19 cellular contexts compared by ENCODE assay signal in the genomic region with DNA sequence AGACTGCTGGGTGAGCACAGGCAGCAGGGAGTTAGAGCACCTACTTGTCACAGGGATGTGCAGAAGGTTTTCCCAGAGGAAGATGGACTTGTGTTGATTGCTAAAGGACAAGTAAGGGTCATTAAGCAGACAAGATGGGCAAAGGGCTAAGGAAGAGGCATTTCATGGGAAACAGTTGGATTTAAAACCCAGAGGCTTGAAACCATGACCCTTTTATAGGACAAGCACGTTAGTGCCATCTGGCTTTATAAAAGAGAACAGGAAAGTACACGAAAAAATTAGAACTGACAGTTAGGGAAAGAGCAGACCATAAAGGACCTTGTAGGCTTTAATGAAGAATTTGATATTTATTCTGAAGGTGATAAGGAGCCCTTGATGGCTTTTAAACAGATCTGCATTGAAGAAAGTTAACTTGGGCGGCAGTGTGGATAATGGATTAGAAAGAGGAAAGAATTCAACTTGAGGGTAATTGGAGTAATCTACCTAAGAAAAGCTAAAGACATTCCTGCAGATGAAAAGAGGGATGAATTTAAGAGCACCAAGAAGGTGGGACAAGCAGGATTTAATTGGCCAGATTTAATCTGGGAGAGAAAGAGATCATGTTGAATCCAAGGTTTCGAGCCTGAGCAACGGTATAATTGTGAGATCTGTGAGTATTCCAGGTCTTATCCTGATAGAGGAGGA.
DNase-seq lines count a peak whose midpoint lies in the region; ATAC-seq, FAIRE-seq and TF ChIP-seq lines count a peak whose summit lies in the region.
"Had no signal": no experiment of that assay in that cellular context is flagged by ENCODE, and none has a peak within 500 bp of the region (broad histone marks: within the 10 kb centered on the region; RNA-seq: fewer than 3 reads in every experiment).

No MANE protein-coding gene starts in this region.

- TF ChIP-seq CTCF in GM12878 (IDR thresholded peaks at IDR 0.05 in 2 of 3, conservative IDR thresholded peaks at IDR 0.05 in 1 of 3; ENCODE audit: control insufficient read depth in 2 of 3, extremely low read depth in 1 of 3, insufficient read depth in 1 of 3, low read depth in 3 of 3, low read length in 3 of 3) = peak in 2 of 3 experiments; percentile 10 to 30; a peak in 1 of 6 replicates
- peak; percentile 30 for TF ChIP-seq CTCF in osteoblast (IDR thresholded peaks at IDR 0.05; ENCODE audit: extremely low read depth, low read depth, low read length)

- H3K9me3 ChIP-seq in GM12878 (replicated peaks; ENCODE audit: control insufficient read depth, insufficient read depth, low read length) (no peaks in the 10 kb centered on the region), osteoblast (ENCODE audit: low read depth, low read length) (no peaks in the 10 kb centered on the region)
- H3K9me3 ChIP-seq in CD8-positive, alpha-beta memory T cell (ENCODE audit: low read length) = no peaks in the 10 kb centered on the region
- H3K9me3 ChIP-seq: thyroid gland had no signal

- peaks cover 4% of the 10 kb centered on the region; the same call in 1 of the 2 replicates for H3K4me1 ChIP-seq in GM12878 (ENCODE audit: control insufficient read depth, insufficient read depth, low read length)
- peaks cover 20% of the 10 kb centered on the region for H3K4me1 ChIP-seq in osteoblast (ENCODE audit: insufficient read depth, low read length)
- no peaks in the 10 kb centered on the region for H3K4me1 ChIP-seq in CD8-positive, alpha-beta memory T cell (ENCODE audit: insufficient read depth, low read length)
- H3K4me1 ChIP-seq: thyroid gland had no signal

- ATAC-seq in GM12878 = no peak
- ATAC-seq in esophagus mucosa = no peak
- ATAC-seq: activated naive CD4-positive, alpha-beta T cell treated with anti-CD3 and anti-CD28 coated beads, Interleukin-2, amount 50 U/mL, for 72 hours had no signal

- H3K4me3 Mint-ChIP-seq in CD8-positive, alpha-beta memory T cell = no peak overlapping the region
- H3K4me3 Mint-ChIP-seq: IgD-negative memory B cell, memory B cell had no signal

- peak; percentile 20 for DNase-seq in NCI-H748 (lab: John Stamatoyannopoulos, UW; ENCODE audit: unreplicated experiment)
- DNase-seq in NCI-H748 treated with DMSO at 0.1 percent for 48 hours (lab: John Stamatoyannopoulos, UW) = no peak
- DNase-seq in HT-29 (ENCODE audit: low spot score) = peak; percentile 16
- DNase-seq in GM12878 (ENCODE audit: low read depth, low spot score) = no peak
- DNase-seq in osteoblast (ENCODE audit: insufficient read length, low spot score, missing footprints) = no peak
- DNase-seq in CD8-positive, alpha-beta memory T cell = no peak
- DNase-seq in NCI-H187 (lab: John Stamatoyannopoulos, UW) = no peak
- DNase-seq: activated CD4-positive, CD25-positive, alpha-beta regulatory T cell; activated CD8-positive, alpha-beta memory T cell treated with anti-CD3 and anti-CD28 coated beads, Interleukin-2, amount 50 U/mL, for 48 hours; central memory CD4-positive, alpha-beta T cell; NCI-H1436 treated with DMSO at 0.1 percent for 48 hours; NK-92 treated with Interleukin-12 subunit alpha and Interleukin-12 subunit beta, amount 100 ng/mL, for 24 hours; occipital lobe; SW 1271; thyroid gland had no signal

- H3K27me3 ChIP-seq in GM12878 (replicated peaks in 1 of 2; ENCODE audit: control insufficient read depth in 2 of 2, insufficient read depth in 2 of 2, low read length in 1 of 2) = no peaks in the 10 kb centered on the region
- H3K27me3 ChIP-seq in osteoblast (ENCODE audit: insufficient read depth, low read length) = no peaks in the 10 kb centered on the region
- H3K27me3 ChIP-seq in CD8-positive, alpha-beta memory T cell (ENCODE audit: insufficient read depth, low read length, poor library complexity, severe bottlenecking) = no peaks in the 10 kb centered on the region
- H3K27me3 ChIP-seq: thyroid gland had no signal

- H2AFZ ChIP-seq in GM12878 (ENCODE audit: control insufficient read depth, low read depth, low read length) (no peak overlapping the region), osteoblast (ENCODE audit: low read length) (no peak overlapping the region)

- H3K79me2 ChIP-seq in GM12878 (ENCODE audit: control insufficient read depth, insufficient read depth, low read length) = no peaks in the 10 kb centered on the region
- H3K79me2 ChIP-seq in osteoblast (ENCODE audit: insufficient read depth, low read length) = no peaks in the 10 kb centered on the region

- POLR2A ChIA-PET in GM12878 (lab: Charles Lee) = no interaction called here
- POLR2A ChIA-PET in CD8-positive, alpha-beta memory T cell (lab: Charles Lee) = no interaction called here

- H3K9ac ChIP-seq in GM12878 (ENCODE audit: control insufficient read depth, insufficient read depth, low read length) = no peak overlapping the region

- TF ChIP-seq RAD21 in GM12878 (IDR thresholded peaks at IDR 0.05; ENCODE audit: insufficient read depth, low read depth, low read length) = peak; percentile 48; the same call in 1 of the 2 replicates

- intact Hi-C loops in GM12878 (cut with micrococcal nuclease; ENCODE audit: unreplicated experiment) = no loop called here

- no peak overlapping the region for H3K27ac Mint-ChIP-seq in CD8-positive, alpha-beta memory T cell
- H3K27ac Mint-ChIP-seq: activated naive CD4-positive, alpha-beta T cell treated with anti-CD3 and anti-CD28 coated beads, Interleukin-2, amount 50 U/mL, for 72 hours; IgD-negative memory B cell; memory B cell had no signal

- SMC1A ChIA-PET in GM12878 (lab: Charles Lee; ENCODE audit: uncharacterized antibody, unreplicated experiment) = interaction anchor here (1.0 kb wide), 1 partner anchor 101 kb away, joined by 3 read pairs; no protein-coding TSS in a partner anchor

- H3K27me3 Mint-ChIP-seq in CD8-positive, alpha-beta memory T cell = no peaks in the 10 kb centered on the region
- H3K27me3 Mint-ChIP-seq: IgD-negative memory B cell had no signal

- H3K36me3 ChIP-seq in GM12878 (ENCODE audit: control insufficient read depth in 2 of 2, insufficient read depth in 2 of 2, low read length in 1 of 2) = no peaks in the 10 kb centered on the region
- H3K36me3 ChIP-seq in osteoblast (ENCODE audit: insufficient read depth, low read length) = no peaks in the 10 kb centered on the region
- no peaks in the 10 kb centered on the region for H3K36me3 ChIP-seq in CD8-positive, alpha-beta memory T cell (ENCODE audit: insufficient read depth, low read length)
- H3K36me3 ChIP-seq: thyroid gland had no signal

- no TSS peak for BruUV-seq in GM12878 (replicated peaks; lab: Mats Ljungman, UMichigan)

- H4K20me1 ChIP-seq in GM12878 (ENCODE audit: control insufficient read depth, insufficient read depth) (no peaks in the 10 kb centered on the region), osteoblast (ENCODE audit: insufficient read depth, low read length) (no peaks in the 10 kb centered on the region)

- no peaks in the 10 kb centered on the region for H3K36me3 Mint-ChIP-seq in CD8-positive, alpha-beta memory T cell
- H3K36me3 Mint-ChIP-seq: activated naive CD4-positive, alpha-beta T cell treated with anti-CD3 and anti-CD28 coated beads, Interleukin-2, amount 50 U/mL, for 72 hours; IgD-negative memory B cell; memory B cell had no signal

- H3K27ac ChIP-seq in GM12878 (ENCODE audit: control insufficient read depth, insufficient read depth) = no peak overlapping the region
- H3K27ac ChIP-seq in osteoblast (ENCODE audit: low read depth, low read length) = no peak overlapping the region
- H3K27ac ChIP-seq in CD8-positive, alpha-beta memory T cell (ENCODE audit: low read depth, low read length) = no peak overlapping the region
- H3K27ac ChIP-seq: thyroid gland had no signal

- no peak for TF ChIP-seq EP300 in GM12878 (IDR thresholded peaks at IDR 0.05; ENCODE audit: borderline replicate concordance in 1 of 2, control insufficient read depth in 1 of 2, low read depth in 2 of 2, low read length in 2 of 2)

- in situ Hi-C loops in GM12878 (cut with MboI) = no loop called here

- WGBS in GM12878 (ENCODE audit: insufficient coverage, insufficient replicate concordance, low lambda C conversion rate, missing lambda C conversion rate) = 25% methylated on average over 5 of the region's 5 CpGs

- H3K4me3 ChIP-seq in GM12878 (no peak overlapping the region), osteoblast (ENCODE audit: insufficient read depth, low read length) (no peak overlapping the region)
- no peak overlapping the region for H3K4me3 ChIP-seq in CD8-positive, alpha-beta memory T cell (ENCODE audit: low read length)
- H3K4me3 ChIP-seq: thyroid gland had no signal

- H3K9me3 Mint-ChIP-seq in CD8-positive, alpha-beta memory T cell = peaks cover 2 to 8% (median 4%) of the 10 kb centered on the region in 5 donors
- H3K9me3 Mint-ChIP-seq: memory B cell had no signal

- CTCF ChIA-PET in GM12878 (lab: Yijun Ruan, JAX) = no interaction called here
- CTCF ChIA-PET in CD8-positive, alpha-beta memory T cell (lab: Charles Lee) = no interaction called here

- FAIRE-seq in GM12878 (lab: Jason Lieb, UNC) = no peak

- H3K4me2 ChIP-seq in GM12878 (ENCODE audit: control insufficient read depth, insufficient read depth) (no peak overlapping the region), osteoblast (ENCODE audit: insufficient read depth, low read length) (no peak overlapping the region)

- H3K4me1 Mint-ChIP-seq in CD8-positive, alpha-beta memory T cell = no peaks in the 10 kb centered on the region
- H3K4me1 Mint-ChIP-seq: IgD-negative memory B cell, memory B cell had no signal

- TF ChIP-seq POLR2A in GM12878 (IDR thresholded peaks at IDR 0.05; ENCODE audit: low read depth, low read length) = no peak

- RAD21 ChIA-PET in GM12878 (lab: Charles Lee; ENCODE audit: unreplicated experiment) = no interaction called here

TF ChIP-seq in GM12878, 131 proteins besides CTCF, POLR2A, EP300 and RAD21:
- TF ChIP-seq SREBF2 (IDR thresholded peaks at IDR 0.05; ENCODE audit: low read length) (no peak), SMC3 (IDR thresholded peaks at IDR 0.05; ENCODE audit: borderline replicate concordance, low read length) (peak; percentile 30; the same call in 1 of the 2 replicates), RCOR1 (conservative IDR thresholded peaks at IDR 0.05; ENCODE audit: low read depth, low read length) (no peak), DPF2 (IDR thresholded peaks at IDR 0.05) (no peak)

Comparison
In these comparisons a context has a peak if more than half of its experiments do, and no peak if none do; other contexts are left out.
1. DNase-seq: peak in NCI-H748 (single experiment) and HT-29 (single experiment); none in NCI-H748 treated with DMSO at 0.1 percent for 48 hours (single experiment), GM12878 (single experiment), osteoblast (single experiment), CD8-positive, alpha-beta memory T cell (0 of 5) and NCI-H187 (0 of 2).